Comparison of ENCODE assay signal across 8 cellular contexts in the genomic region with DNA sequence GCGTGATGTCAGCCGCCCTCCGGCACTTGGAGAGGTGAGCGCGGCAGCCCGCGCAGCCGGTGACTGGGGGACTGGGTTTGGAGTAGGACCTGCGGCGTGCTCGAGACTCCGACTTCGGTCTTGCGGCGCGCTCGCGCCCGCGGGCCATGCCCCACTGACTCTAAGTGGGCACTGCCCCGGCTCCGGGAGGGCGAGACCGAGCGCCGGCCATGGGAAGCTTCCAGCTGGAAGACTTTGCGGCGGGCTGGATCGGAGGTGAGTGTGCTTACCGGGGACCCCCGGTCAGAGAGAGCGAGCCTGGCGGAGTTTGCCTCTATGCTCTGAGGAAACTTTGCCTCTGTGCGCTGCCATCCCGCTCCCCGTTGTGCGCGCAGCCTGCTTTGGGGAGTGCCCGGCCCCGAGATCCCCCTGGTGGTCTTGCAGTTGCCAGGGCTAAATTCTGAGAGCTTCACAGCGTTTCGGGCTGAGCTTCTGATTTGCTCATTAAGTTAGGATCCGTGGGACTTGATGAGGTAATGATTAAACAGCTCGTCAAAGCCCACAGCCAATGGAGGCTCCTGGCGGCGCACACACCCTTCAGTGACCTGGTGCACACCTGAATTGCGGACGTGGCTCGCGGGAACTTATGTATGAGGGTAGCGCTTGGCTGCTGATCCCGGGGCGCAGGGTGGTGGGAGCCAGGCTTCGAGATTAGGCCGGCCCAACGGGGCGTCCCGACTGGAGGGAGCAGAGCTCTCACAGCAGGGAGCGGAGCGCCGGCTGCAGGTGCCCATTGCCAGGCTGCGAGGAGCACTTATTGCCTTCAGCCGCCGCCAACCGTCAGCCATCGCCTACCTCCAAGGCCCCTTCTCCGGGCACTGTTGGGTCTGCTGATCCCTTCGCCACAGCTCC. TPM values are rescaled to one million over a fixed set of nuclear protein-coding genes. Genes with fewer than 3 reads are reported as not detected.
DNase-seq lines count a peak whose midpoint lies in the region; ATAC-seq and TF ChIP-seq lines count a peak whose summit lies in the region.

A gene with protein sequence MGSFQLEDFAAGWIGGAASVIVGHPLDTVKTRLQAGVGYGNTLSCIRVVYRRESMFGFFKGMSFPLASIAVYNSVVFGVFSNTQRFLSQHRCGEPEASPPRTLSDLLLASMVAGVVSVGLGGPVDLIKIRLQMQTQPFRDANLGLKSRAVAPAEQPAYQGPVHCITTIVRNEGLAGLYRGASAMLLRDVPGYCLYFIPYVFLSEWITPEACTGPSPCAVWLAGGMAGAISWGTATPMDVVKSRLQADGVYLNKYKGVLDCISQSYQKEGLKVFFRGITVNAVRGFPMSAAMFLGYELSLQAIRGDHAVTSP (plus strand): TSS at position 25 of the 891 bp plus-strand sequence. CDS start 185 bp downstream, at position 210.

- POLR2A ChIA-PET in AG04450 (lab: Yijun Ruan, JAX) = no interaction called here

- H3K9me3 Mint-ChIP-seq in activated T-cell treated with anti-CD3 and anti-CD28 coated beads, Interleukin-2, amount 50 U/mL, for 4 hours = peaks cover 5% of the 10 kb centered on the region
- peaks cover 0 to 4% (median 0%) of the 10 kb centered on the region in 6 donors for H3K9me3 Mint-ChIP-seq in immature natural killer cell

- H3K4me1 Mint-ChIP-seq in activated T-cell treated with anti-CD3 and anti-CD28 coated beads, Interleukin-2, amount 50 U/mL, for 4 hours (ENCODE audit: low read depth) = peaks cover 4% of the 10 kb centered on the region
- H3K4me1 Mint-ChIP-seq in immature natural killer cell = peaks cover 0 to 3% of the 10 kb centered on the region in 2 donors

- TF ChIP-seq CTCF in AG04450 (IDR thresholded peaks at IDR 0.05; ENCODE audit: low read depth, low read length) = no peak; the same call in 1 of the 2 replicates
- TF ChIP-seq CTCF in retinal pigment epithelial cell (conservative IDR thresholded peaks at IDR 0.05; ENCODE audit: low read depth, low read length) = peak; percentile 22

- DNase-seq in AG04450 (ENCODE audit: low read depth, low spot score) (no peak), NAMALWA (ENCODE audit: low spot score) (peak; percentile 41), left ventricle myocardium superior (peak; percentile 68), retinal pigment epithelial cell (ENCODE audit: low read depth) (peak; percentile 12), immature natural killer cell (no peak)
- no peak for DNase-seq in activated T-cell treated with anti-CD3 and anti-CD28 coated beads, Interleukin-2, amount 50 U/mL, for 4 hours

- ATAC-seq in GM18519 (IDR thresholded peaks at IDR 0.05; ENCODE audit: low FRiP score, unreplicated experiment) (peak; percentile 88), left ventricle myocardium superior (peak; percentile 91), GM18868 (IDR thresholded peaks at IDR 0.05; ENCODE audit: unreplicated experiment) (no peak)
- ATAC-seq in activated T-cell treated with anti-CD3 and anti-CD28 coated beads, Interleukin-2, amount 50 U/mL, for 4 hours = peak; percentile 82 to 83

- CTCF ChIA-PET in AG04450 (lab: Charles Lee) = interaction anchor here (0.6 to 8.4 kb wide), 4 partner anchors 11 to 284 kb away, joined by 3 to 112 read pairs (median 8); no protein-coding TSS in a partner anchor

- no peaks in the 10 kb centered on the region; the same call in 1 of the 2 replicates for H3K9me3 ChIP-seq in AG04450 (ENCODE audit: control insufficient read depth, insufficient read depth, low read length)

- peaks cover 24% of the 10 kb centered on the region for H3K27me3 ChIP-seq in AG04450 (ENCODE audit: control insufficient read depth, insufficient read depth, low read length)

- H3K36me3 Mint-ChIP-seq in activated T-cell treated with anti-CD3 and anti-CD28 coated beads, Interleukin-2, amount 50 U/mL, for 4 hours (ENCODE audit: insufficient read depth) = no peaks in the 10 kb centered on the region
- H3K36me3 Mint-ChIP-seq in immature natural killer cell = no peaks in the 10 kb centered on the region

- no peak within 1 kb of the TSS for H3K27ac Mint-ChIP-seq in immature natural killer cell

- H3K27ac ChIP-seq in AG04450 (ENCODE audit: low read depth, low read length) = no peak within 1 kb of the TSS

- intact Hi-C loops in left ventricle myocardium superior (cut with micrococcal nuclease) = loop anchor here (5.0 kb wide), 1 partner anchor 273 kb away; no protein-coding TSS in a partner anchor

- H3K4me3 Mint-ChIP-seq in activated T-cell treated with anti-CD3 and anti-CD28 coated beads, Interleukin-2, amount 50 U/mL, for 4 hours = no peak within 1 kb of the TSS
- H3K4me3 Mint-ChIP-seq in immature natural killer cell = no peak within 1 kb of the TSS

- H3K27me3 Mint-ChIP-seq in activated T-cell treated with anti-CD3 and anti-CD28 coated beads, Interleukin-2, amount 50 U/mL, for 4 hours (ENCODE audit: low read depth) = peaks cover 49% of the 10 kb centered on the region
- peaks cover 8 to 15% (median 10%) of the 10 kb centered on the region in 3 donors for H3K27me3 Mint-ChIP-seq in immature natural killer cell (ENCODE audit: low read depth in 3 of 3)

- peak within 1 kb of the TSS; percentile 22 for H3K4me3 ChIP-seq in AG04450 (ENCODE audit: low read depth, low read length)
- peak within 1 kb of the TSS; percentile 47 for H3K4me3 ChIP-seq in retinal pigment epithelial cell (ENCODE audit: low read length)

RNA-seq across cellular contexts. Expression of the gene that starts here (rescaled TPM):
- polyA plus RNA-seq in AG04450 (2011; rRNA removed) = not detected in 2 replicates
- polyA minus RNA-seq in AG04450 (2011; rRNA and poly(A)+ RNA removed) = not detected in 2 replicates
- total RNA-seq in activated T-cell treated with anti-CD3 and anti-CD28 coated beads, Interleukin-2, amount 50 U/mL, for 4 hours = not detected
- 0.40 TPM for total RNA-seq in left ventricle myocardium superior
- not detected for polyA plus RNA-seq in immature natural killer cell

Comparison
In these comparisons a context has a peak if more than half of its experiments do, and no peak if none do; other contexts are left out.
1. Peak in ATAC-seq in activated T-cell treated with anti-CD3 and anti-CD28 coated beads, Interleukin-2, amount 50 U/mL, for 4 hours; RNA of the gene not detected or under 1 TPM.
2. Peak in DNase-seq and ATAC-seq in left ventricle myocardium superior; RNA of the gene not detected or under 1 TPM.
3. DNase-seq: peak in NAMALWA (single experiment) and retinal pigment epithelial cell (single experiment); none in AG04450 (single experiment), activated T-cell treated with anti-CD3 and anti-CD28 coated beads, Interleukin-2, amount 50 U/mL, for 4 hours (single experiment) and immature natural killer cell (0 of 3).